Comparison of ENCODE assay signal across 8 cellular contexts in genomic region chr6:10412948-10413849, GRCh38. TPM values are rescaled to one million over a fixed set of nuclear protein-coding genes. Genes with fewer than 3 reads are reported as not detected.
DNase-seq lines count a peak whose midpoint lies in the region; ATAC-seq, FAIRE-seq and TF ChIP-seq lines count a peak whose summit lies in the region.

No MANE protein-coding gene starts in this region.

- in situ Hi-C loops in astrocyte of the cerebellum (cut with HindIII; ENCODE audit: low sequenced_read_pairs), result no loop called here

- ATAC-seq in A549 (peak; percentile 12 to 31), GM18867 (IDR thresholded peaks at IDR 0.05; ENCODE audit: unreplicated experiment) (peak; percentile 43), right lobe of liver (peak in 1 of 4 donors; percentile 38), GM18520 (IDR thresholded peaks at IDR 0.05; ENCODE audit: unreplicated experiment) (no peak)

- DNase-seq in A549 (ENCODE audit: low read depth in 1 of 2, low spot score in 1 of 2) (peak in 1 of 2 experiments; percentile 32), astrocyte of the cerebellum (ENCODE audit: low read depth) (no peak), right lobe of liver (peak in 1 of 3 donors; percentile 19), uterus (no peak), MV-4-11 (lab: John Stamatoyannopoulos, UW) (no peak)

- CTCF ChIA-PET in A549 (lab: Yijun Ruan, JAX), result interaction anchor here (0.9 to 4.4 kb wide), 14 partner anchors 8 to 1911 kb away, joined by 3 to 32 read pairs (median 4); no protein-coding TSS in a partner anchor

- no peak for TF ChIP-seq RAD21 in A549 (conservative IDR thresholded peaks at IDR 0.05 in 1 of 2, IDR thresholded peaks at IDR 0.05 in 1 of 2)

- H3K4me3 ChIP-seq in A549 (peak overlapping the region; percentile 52), HUES6 (ENCODE audit: low read depth, low read length) (peak overlapping the region; percentile 64), astrocyte of the cerebellum (ENCODE audit: low read depth, low read length) (peak overlapping the region; percentile 54), right lobe of liver (peak overlapping the region; percentile 55 to 62 (median 58)), uterus (peak overlapping the region; percentile 23 to 49)

- intact Hi-C loops in right lobe of liver (cut with DNase I), result no loop called here
- intact Hi-C loops in uterus (cut with DNase I; ENCODE audit: low total_unique reads), result no loop called here

- no peak for TF ChIP-seq CTCF in A549 (IDR thresholded peaks at IDR 0.05)
- no peak for TF ChIP-seq CTCF in astrocyte of the cerebellum (IDR thresholded peaks at IDR 0.05; ENCODE audit: low read depth, low read length, missing control alignments)
- no peak for TF ChIP-seq CTCF in right lobe of liver (IDR thresholded peaks at IDR 0.05)
- TF ChIP-seq CTCF in uterus (IDR thresholded peaks at IDR 0.05), result no peak

- peak overlapping the region; percentile 35 for H3K9ac ChIP-seq in HUES6 (ENCODE audit: low read length)

- H3K9me3 ChIP-seq in A549 (no peaks in the 10 kb centered on the region), HUES6 (ENCODE audit: control insufficient read depth, insufficient read depth, low read depth, low read length) (no peaks in the 10 kb centered on the region), right lobe of liver (no peaks in the 10 kb centered on the region), uterus (no peaks in the 10 kb centered on the region)

- TF ChIP-seq POLR2A in A549 (IDR thresholded peaks at IDR 0.05; ENCODE audit: low read length), result no peak
- TF ChIP-seq POLR2A in right lobe of liver (IDR thresholded peaks at IDR 0.05), result no peak
- TF ChIP-seq POLR2A in uterus (IDR thresholded peaks at IDR 0.05), result no peak

- H3K4me2 ChIP-seq in A549, result peak overlapping the region; percentile 64

- H3K4me1 ChIP-seq in A549 (peaks cover 3% of the 10 kb centered on the region; the same call in 1 of the 3 replicates), HUES6 (ENCODE audit: control insufficient read depth, insufficient read depth, low read length) (peaks cover 70% of the 10 kb centered on the region), right lobe of liver (peaks cover 0 to 26% (median 4%) of the 10 kb centered on the region in 4 donors), uterus (peaks cover 0 to 31% of the 10 kb centered on the region in 2 donors)

- FAIRE-seq in A549 (lab: Jason Lieb, UNC), result no peak

- H3K27me3 ChIP-seq in HUES6 (ENCODE audit: control insufficient read depth, insufficient read depth, low read length) (peaks cover 99% of the 10 kb centered on the region), right lobe of liver (peaks cover 26 to 57% of the 10 kb centered on the region in 2 donors), uterus (peaks cover 27 to 85% of the 10 kb centered on the region in 2 donors)

- POLR2A ChIA-PET in A549 (lab: Yijun Ruan, JAX), result interaction anchor here (0.6 to 3.8 kb wide), 10 partner anchors 8 to 1702 kb away, joined by 3 to 38 read pairs (median 4); no protein-coding TSS in a partner anchor

- H3K27ac ChIP-seq in A549 (peak overlapping the region; percentile 96 to 98), HUES6 (ENCODE audit: low read depth, low read length) (no peak overlapping the region), right lobe of liver (no peak overlapping the region), uterus (no peak overlapping the region)

- H3K36me3 ChIP-seq in HUES6 (ENCODE audit: control insufficient read depth, insufficient read depth, low read length) (no peaks in the 10 kb centered on the region), right lobe of liver (no peaks in the 10 kb centered on the region), uterus (no peaks in the 10 kb centered on the region)

- no peak for TF ChIP-seq EP300 in A549 (IDR thresholded peaks at IDR 0.05)

- 2% methylated on average over 46 of the region's 60 CpGs for WGBS in A549 (ENCODE audit: missing lambda C conversion rate)
- WGBS in right lobe of liver (ENCODE audit: insufficient coverage, low coverage, low lambda C conversion rate, missing lambda C conversion rate), result 2% methylated on average over 36 of the region's 60 CpGs

TF ChIP-seq in A549, 52 proteins besides CTCF, POLR2A, EP300 and RAD21:
- TF ChIP-seq HES2 (IDR thresholded peaks at IDR 0.05), result no peak
- TF ChIP-seq, protein P1, sequence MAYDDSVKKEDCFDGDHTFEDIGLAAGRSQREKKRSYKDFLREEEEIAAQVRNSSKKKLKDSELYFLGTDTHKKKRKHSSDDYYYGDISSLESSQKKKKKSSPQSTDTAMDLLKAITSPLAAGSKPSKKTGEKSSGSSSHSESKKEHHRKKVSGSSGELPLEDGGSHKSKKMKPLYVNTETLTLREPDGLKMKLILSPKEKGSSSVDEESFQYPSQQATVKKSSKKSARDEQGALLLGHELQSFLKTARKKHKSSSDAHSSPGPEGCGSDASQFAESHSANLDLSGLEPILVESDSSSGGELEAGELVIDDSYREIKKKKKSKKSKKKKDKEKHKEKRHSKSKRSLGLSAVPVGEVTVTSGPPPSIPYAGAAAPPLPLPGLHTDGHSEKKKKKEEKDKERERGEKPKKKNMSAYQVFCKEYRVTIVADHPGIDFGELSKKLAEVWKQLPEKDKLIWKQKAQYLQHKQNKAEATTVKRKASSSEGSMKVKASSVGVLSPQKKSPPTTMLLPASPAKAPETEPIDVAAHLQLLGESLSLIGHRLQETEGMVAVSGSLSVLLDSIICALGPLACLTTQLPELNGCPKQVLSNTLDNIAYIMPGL (CRISPR knock-in tag; IDR thresholded peaks at IDR 0.05; ENCODE audit: borderline replicate concordance), result 0 out of 2 replicates have a peak, but pooled peaks have one; percentile 60

RNA-seq across cellular contexts. Expression of gene TFAP2A, which starts 1.7 kb away (rescaled TPM):
- polyA plus RNA-seq in A549 (2011; rRNA removed) (10.8 and 13.1 TPM in 2 replicates), A549 (2017; fragmentation: RNase III; extraction: RNeasy Plus Mini Kit Qiagen cat#74134 plus additional on column Dnase treatment) (26.0 to 31.4 TPM (median 26.9 TPM) in 3 replicates)
- 17.4 and 22.2 TPM in 2 replicates for polyA plus RNA-seq in A549 (2012; cell fraction: cytosol; rRNA removed)
- polyA plus RNA-seq in A549 (2012; cell fraction: nucleus; rRNA removed), result 21.1 and 32.8 TPM in 2 replicates
- polyA minus RNA-seq in A549 (2011; rRNA and poly(A)+ RNA removed), result 8.5 and 10.3 TPM in 2 replicates
- total RNA-seq in right lobe of liver (under 1 TPM in 3 of 6 experiments, not detected in 3; 0.07 to 0.18 (median 0.12) TPM), uterus (under 1 TPM in 2 of 4 donors, not detected in 2; 0.21 TPM)

Comparison
In these comparisons a context has a peak if more than half of its experiments do, and no peak if none do; other contexts are left out.
1. H3K27ac ChIP-seq: peak in A549 (2 of 2); none in HUES6 (single experiment), right lobe of liver (0 of 3) and uterus (0 of 2).
2. Peak in every context shown above with its lines, with median percentiles within 50 percentile points of each other: H3K4me3 ChIP-seq.